3 cellular contexts compared by ENCODE assay signal in the genomic region with DNA sequence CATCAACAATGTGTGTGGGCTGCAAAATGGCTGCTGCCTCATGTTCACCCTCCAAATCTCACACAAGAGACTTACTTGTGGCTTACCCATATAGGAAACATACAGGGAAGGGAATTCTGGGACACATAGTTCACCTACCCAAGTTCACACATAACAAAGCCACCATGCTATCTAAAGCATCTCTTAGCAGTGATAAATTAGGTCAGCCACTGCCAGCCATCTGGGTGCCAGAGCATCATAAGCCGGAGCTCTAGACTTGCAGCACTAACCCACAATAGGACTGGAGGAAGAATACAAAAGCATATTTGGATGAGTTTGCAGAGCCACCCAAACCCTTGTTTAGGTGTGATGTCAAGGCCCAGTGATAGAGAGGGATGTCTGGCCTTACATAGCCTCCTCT.
TF ChIP-seq lines count a peak whose summit lies in the region.

No MANE protein-coding gene starts in this region.

TF ChIP-seq in SK-N-SH, 30 proteins besides CTCF, POLR2A, EP300 and RAD21 (continued from another document):
- TF ChIP-seq, protein P1, sequence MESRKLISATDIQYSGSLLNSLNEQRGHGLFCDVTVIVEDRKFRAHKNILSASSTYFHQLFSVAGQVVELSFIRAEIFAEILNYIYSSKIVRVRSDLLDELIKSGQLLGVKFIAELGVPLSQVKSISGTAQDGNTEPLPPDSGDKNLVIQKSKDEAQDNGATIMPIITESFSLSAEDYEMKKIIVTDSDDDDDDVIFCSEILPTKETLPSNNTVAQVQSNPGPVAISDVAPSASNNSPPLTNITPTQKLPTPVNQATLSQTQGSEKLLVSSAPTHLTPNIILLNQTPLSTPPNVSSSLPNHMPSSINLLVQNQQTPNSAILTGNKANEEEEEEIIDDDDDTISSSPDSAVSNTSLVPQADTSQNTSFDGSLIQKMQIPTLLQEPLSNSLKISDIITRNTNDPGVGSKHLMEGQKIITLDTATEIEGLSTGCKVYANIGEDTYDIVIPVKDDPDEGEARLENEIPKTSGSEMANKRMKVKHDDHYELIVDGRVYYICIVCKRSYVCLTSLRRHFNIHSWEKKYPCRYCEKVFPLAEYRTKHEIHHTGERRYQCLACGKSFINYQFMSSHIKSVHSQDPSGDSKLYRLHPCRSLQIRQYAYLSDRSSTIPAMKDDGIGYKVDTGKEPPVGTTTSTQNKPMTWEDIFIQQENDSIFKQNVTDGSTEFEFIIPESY (IDR thresholded peaks at IDR 0.05; ENCODE audit: borderline replicate concordance, low read depth): no peak
- TF ChIP-seq REST (IDR thresholded peaks at IDR 0.05; ENCODE audit: low read depth, low read length) (no peak), GABPA (IDR thresholded peaks at IDR 0.05; ENCODE audit: low read depth) (no peak), ELF1 (IDR thresholded peaks at IDR 0.05) (no peak), NFIC (IDR thresholded peaks at IDR 0.05; ENCODE audit: borderline replicate concordance) (no peak), POLR2AphosphoS5 (IDR thresholded peaks at IDR 0.05; ENCODE audit: low read depth, low read length) (no peak), FOSL2 (IDR thresholded peaks at IDR 0.05; ENCODE audit: borderline replicate concordance, low read depth) (no peak), USF2 (IDR thresholded peaks at IDR 0.05; ENCODE audit: borderline replicate concordance, low read depth, low read length) (no peak)

TF ChIP-seq in SK-N-SH treated with all-trans-retinoic acid at 6 μM for 48 hours, 23 proteins besides CTCF, POLR2A, EP300 and RAD21 (continued from another document):
- TF ChIP-seq ARNTL (CRISPR knock-in tag; IDR thresholded peaks at IDR 0.05; ENCODE audit: borderline replicate concordance, low read depth) (no peak), OSR1 (CRISPR knock-in tag; IDR thresholded peaks at IDR 0.05) (no peak), ZFP3 (CRISPR knock-in tag; IDR thresholded peaks at IDR 0.05) (no peak), CSRNP3 (CRISPR knock-in tag; IDR thresholded peaks at IDR 0.05) (no peak), CSDC2 (CRISPR knock-in tag; IDR thresholded peaks at IDR 0.05) (no peak), ZNF565 (CRISPR knock-in tag; conservative IDR thresholded peaks at IDR 0.05; ENCODE audit: low read depth) (no peak), RARB (CRISPR knock-in tag; IDR thresholded peaks at IDR 0.05) (no peak), ISL1 (CRISPR knock-in tag; IDR thresholded peaks at IDR 0.05) (no peak), GLIS3 (CRISPR knock-in tag; IDR thresholded peaks at IDR 0.05) (no peak)

TF ChIP-seq in H1, 55 proteins besides CTCF, POLR2A, EP300 and RAD21 (continued from another document):
- no peak for TF ChIP-seq TAF7 (optimal IDR thresholded peaks at IDR 0.05; ENCODE audit: borderline replicate concordance, low read depth, low read length)
- no peak for TF ChIP-seq CEBPB (IDR thresholded peaks at IDR 0.05; ENCODE audit: low read depth, low read length)
- TF ChIP-seq TBP (IDR thresholded peaks at IDR 0.05; ENCODE audit: low read depth, low read length): no peak
- TF ChIP-seq ATF3 (IDR thresholded peaks at IDR 0.05; ENCODE audit: insufficient read depth, low read depth, low read length): no peak
- no peak for TF ChIP-seq SIN3A (conservative IDR thresholded peaks at IDR 0.05 in 1 of 2, IDR thresholded peaks at IDR 0.05 in 1 of 2; ENCODE audit: low read depth in 1 of 2, low read length in 2 of 2)
- no peak for TF ChIP-seq SIRT6 (IDR thresholded peaks at IDR 0.05; ENCODE audit: low read length)
